In the genomic region with DNA sequence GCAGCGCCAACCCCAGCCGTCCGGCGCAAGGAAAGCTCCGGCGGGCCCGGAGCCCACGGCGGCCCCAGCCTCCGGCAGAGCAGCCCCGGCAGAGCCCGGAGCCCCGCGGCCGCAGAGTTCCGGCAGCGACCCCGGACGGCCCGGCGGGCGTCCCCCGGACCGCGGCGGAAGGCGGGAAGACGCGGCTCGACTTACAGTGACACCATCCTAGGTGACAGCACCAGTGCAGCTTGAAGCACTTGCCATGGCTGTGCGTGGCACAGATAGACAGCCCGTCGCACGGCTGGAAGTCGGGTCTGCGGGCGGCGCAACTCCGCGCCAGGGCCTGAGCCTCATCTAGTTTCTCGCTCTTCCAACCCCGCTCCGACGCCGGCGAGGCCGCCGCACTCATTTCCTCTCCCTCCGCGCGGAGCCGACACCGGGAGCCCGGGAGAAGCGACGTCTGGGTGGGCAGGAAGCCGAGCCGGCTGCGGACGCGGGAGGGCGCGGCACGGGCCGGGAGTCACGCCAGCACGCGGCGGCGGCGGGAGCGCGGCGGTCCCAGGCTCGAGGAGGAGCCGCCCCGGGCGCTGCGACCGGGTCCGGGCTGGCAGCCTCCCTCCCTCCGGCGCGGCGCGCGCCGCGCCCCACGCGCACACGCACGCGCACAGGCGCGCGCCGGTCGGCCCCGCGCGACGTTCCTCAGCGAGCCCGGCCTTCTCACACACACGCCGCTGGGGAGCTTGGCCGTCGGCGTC, we compare ENCODE assay signal across 8 cellular contexts. TPM values are rescaled to one million over a fixed set of nuclear protein-coding genes. Genes with fewer than 3 reads are reported as not detected.
DNase-seq lines count a peak whose midpoint lies in the region; ATAC-seq and TF ChIP-seq lines count a peak whose summit lies in the region.

Gene C3orf70 (minus strand): TSS at position 628 of the 737 bp plus-strand sequence. CDS start 237 bp downstream, at position 391.

- in situ Hi-C loops in gastrocnemius medialis (cut with MboI; ENCODE audit: low sequenced_read_pairs in 4 of 4) = no loop called here

- TF ChIP-seq POLR2A in Peyer's patch (IDR thresholded peaks at IDR 0.05) (peak in 1 of 2 donors; percentile 24), gastrocnemius medialis (IDR thresholded peaks at IDR 0.05) (no peak)

- DNase-seq in NCI-H187 (lab: John Stamatoyannopoulos, UW) (peak; percentile 15 to 25), NCI-H187 treated with DMSO at 0.1 percent for 48 hours (lab: John Stamatoyannopoulos, UW) (no peak), Peyer's patch (peak in 2 of 3 donors; percentile 67 to 86), caudate nucleus (lab: John Stamatoyannopoulos, UW) (peak in 49 of 61 donors; percentile 8 to 84 (median 70)), iPS-NIHi7 (ENCODE audit: extremely low spot score) (peak; percentile 72), gastrocnemius medialis (peak in 1 of 2 donors; percentile 12), middle frontal gyrus (ENCODE audit: extremely low spot score, low spot score) (no peak)

- ATAC-seq in HG02981 (IDR thresholded peaks at IDR 0.05; ENCODE audit: unreplicated experiment) (peak; percentile 51), gastrocnemius medialis (peak; percentile 41 to 44)

- intact Hi-C loops in gastrocnemius medialis (cut with DNase I; ENCODE audit: low total_unique reads) = no loop called here

- peaks cover 0 to 19% (median 4%) of the 10 kb centered on the region in 4 donors for H3K4me1 ChIP-seq in Peyer's patch
- no peaks in the 10 kb centered on the region for H3K4me1 ChIP-seq in gastrocnemius medialis

- TF ChIP-seq CTCF in Peyer's patch (IDR thresholded peaks at IDR 0.05) (peak in 1 of 6 experiments; percentile 15), gastrocnemius medialis (IDR thresholded peaks at IDR 0.05 in 4 of 5, conservative IDR thresholded peaks at IDR 0.05 in 1 of 5) (no peak)

- peak within 1 kb of the TSS; percentile 42 to 75 (median 60) for H3K4me3 ChIP-seq in Peyer's patch
- H3K4me3 ChIP-seq in gastrocnemius medialis = peak within 1 kb of the TSS; percentile 53 to 59 (median 57)

- H3K27ac ChIP-seq in Peyer's patch (peak within 1 kb of the TSS; percentile 63 to 92 (median 76)), caudate nucleus (ENCODE audit: low read depth, low read length) (peak within 1 kb of the TSS; percentile 90), gastrocnemius medialis (peak within 1 kb of the TSS; percentile 53 to 68 (median 63))

- H3K36me3 ChIP-seq in Peyer's patch (no peaks in the 10 kb centered on the region), gastrocnemius medialis (no peaks in the 10 kb centered on the region)

- H3K9me3 ChIP-seq in Peyer's patch (no peaks in the 10 kb centered on the region), gastrocnemius medialis (no peaks in the 10 kb centered on the region)

- H3K27me3 ChIP-seq in Peyer's patch (no peaks in the 10 kb centered on the region), gastrocnemius medialis (peaks cover 30 to 46% (median 44%) of the 10 kb centered on the region in 3 donors)

RNA-seq across cellular contexts. Expression of gene C3orf70, which starts in this region (rescaled TPM):
- total RNA-seq in Peyer's patch (1 to 10 TPM; 4.1 to 6.5 (median 5.5) TPM), gastrocnemius medialis (1 to 10 TPM in 1 of 4 donors, under 1 TPM in 3; 0.42 to 1.1 (median 0.59) TPM)

Comparison
In these comparisons a context has a peak if more than half of its experiments do, and no peak if none do; other contexts are left out.
1. DNase-seq: peak in NCI-H187 (2 of 2), Peyer's patch (2 of 3), caudate nucleus (49 of 61) and iPS-NIHi7 (single experiment); none in NCI-H187 treated with DMSO at 0.1 percent for 48 hours (single experiment) and middle frontal gyrus (single experiment).
2. Peak in every context shown above with its lines, with median percentiles within 50 percentile points of each other: H3K27ac ChIP-seq.